Comparison of ENCODE assay signal across 1 cellular context in the genomic region with DNA sequence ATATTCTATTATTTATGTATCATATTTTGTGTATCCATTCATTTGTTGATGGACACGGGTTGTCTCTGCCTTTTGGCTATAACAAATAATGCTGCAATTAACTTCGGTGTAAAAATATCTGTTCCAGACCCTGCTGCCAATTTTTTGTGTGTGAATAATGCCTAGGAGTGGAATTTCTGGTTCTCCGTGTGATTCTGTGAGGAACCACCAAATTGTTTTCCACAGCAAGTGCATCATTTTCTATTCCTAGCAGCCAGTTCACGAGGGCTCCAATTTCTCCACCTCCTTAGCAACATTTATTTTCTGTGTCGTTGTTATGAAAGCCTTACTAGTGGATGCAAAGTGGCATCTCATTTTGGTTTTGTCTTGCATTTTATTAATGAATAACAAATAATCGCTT. TPM values are rescaled to one million over a fixed set of nuclear protein-coding genes. Genes with fewer than 3 reads are reported as not detected.
"Had no signal": no experiment of that assay in that cellular context is flagged by ENCODE, and none has a peak within 500 bp of the region (broad histone marks: within the 10 kb centered on the region; RNA-seq: fewer than 3 reads in every experiment).

No MANE protein-coding gene starts in this region.

RNA-seq across cellular contexts. Expression of a gene that starts 2.2 kb away (rescaled TPM):
- polyA plus RNA-seq: naive thymus-derived CD4-positive, alpha-beta T cell had no signal
